1 cellular context compared by ENCODE assay signal in the genomic region with DNA sequence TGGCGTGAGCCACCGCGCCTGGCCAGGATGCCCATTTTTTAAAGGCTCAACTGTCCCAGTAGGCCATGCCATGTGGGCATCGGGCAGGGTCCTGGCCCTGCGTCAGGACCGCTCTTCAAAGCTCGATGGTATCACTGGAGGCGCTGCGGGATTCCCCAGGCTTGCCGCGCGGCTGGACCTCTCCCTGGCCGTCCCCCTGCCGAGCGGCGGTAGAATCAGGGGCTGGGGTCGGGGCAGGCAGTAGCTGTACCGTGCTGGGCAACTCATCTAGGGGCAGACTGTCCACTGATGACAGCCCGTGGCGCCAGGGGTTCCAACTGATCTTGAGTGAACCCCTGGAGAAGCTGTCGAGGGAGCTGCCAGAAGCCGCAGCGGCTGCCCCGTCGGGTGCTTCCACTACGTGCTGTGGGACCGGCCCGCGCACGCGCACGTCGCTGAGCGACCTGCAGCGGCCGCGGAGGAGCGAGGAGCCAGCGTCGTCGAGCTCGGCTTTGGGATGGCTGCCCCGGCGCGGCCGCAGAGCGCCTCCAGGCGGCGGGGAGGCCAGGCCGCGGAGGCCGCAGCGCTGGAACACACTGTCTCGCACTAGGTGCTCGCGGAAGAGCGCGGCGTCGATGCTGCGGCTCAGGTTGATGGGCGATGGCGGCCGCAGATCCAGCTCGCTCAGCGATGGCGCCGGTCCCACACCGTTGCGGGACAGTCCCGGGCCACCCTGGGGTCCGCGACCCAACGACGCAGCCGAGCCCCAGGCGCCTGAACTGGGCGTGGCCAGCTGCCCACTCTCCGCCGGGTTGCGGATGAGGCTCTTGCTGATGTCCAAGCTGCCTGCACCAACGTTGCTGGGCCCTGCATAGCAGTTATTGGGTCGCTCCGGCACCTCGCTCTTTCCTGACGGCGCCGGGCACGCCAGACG.
TF ChIP-seq lines count a peak whose summit lies in the region.

No MANE protein-coding gene starts in this region.

TF ChIP-seq in HepG2, 621 proteins besides CTCF, POLR2A, EP300 and RAD21 (continued from another document and continues in another):
- TF ChIP-seq, protein P1, sequence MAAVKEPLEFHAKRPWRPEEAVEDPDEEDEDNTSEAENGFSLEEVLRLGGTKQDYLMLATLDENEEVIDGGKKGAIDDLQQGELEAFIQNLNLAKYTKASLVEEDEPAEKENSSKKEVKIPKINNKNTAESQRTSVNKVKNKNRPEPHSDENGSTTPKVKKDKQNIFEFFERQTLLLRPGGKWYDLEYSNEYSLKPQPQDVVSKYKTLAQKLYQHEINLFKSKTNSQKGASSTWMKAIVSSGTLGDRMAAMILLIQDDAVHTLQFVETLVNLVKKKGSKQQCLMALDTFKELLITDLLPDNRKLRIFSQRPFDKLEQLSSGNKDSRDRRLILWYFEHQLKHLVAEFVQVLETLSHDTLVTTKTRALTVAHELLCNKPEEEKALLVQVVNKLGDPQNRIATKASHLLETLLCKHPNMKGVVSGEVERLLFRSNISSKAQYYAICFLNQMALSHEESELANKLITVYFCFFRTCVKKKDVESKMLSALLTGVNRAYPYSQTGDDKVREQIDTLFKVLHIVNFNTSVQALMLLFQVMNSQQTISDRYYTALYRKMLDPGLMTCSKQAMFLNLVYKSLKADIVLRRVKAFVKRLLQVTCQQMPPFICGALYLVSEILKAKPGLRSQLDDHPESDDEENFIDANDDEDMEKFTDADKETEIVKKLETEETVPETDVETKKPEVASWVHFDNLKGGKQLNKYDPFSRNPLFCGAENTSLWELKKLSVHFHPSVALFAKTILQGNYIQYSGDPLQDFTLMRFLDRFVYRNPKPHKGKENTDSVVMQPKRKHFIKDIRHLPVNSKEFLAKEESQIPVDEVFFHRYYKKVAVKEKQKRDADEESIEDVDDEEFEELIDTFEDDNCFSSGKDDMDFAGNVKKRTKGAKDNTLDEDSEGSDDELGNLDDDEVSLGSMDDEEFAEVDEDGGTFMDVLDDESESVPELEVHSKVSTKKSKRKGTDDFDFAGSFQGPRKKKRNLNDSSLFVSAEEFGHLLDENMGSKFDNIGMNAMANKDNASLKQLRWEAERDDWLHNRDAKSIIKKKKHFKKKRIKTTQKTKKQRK (IDR thresholded peaks at IDR 0.05; ENCODE audit: low read length) = no peak
- TF ChIP-seq, protein P2, sequence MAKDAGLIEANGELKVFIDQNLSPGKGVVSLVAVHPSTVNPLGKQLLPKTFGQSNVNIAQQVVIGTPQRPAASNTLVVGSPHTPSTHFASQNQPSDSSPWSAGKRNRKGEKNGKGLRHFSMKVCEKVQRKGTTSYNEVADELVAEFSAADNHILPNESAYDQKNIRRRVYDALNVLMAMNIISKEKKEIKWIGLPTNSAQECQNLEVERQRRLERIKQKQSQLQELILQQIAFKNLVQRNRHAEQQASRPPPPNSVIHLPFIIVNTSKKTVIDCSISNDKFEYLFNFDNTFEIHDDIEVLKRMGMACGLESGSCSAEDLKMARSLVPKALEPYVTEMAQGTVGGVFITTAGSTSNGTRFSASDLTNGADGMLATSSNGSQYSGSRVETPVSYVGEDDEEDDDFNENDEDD (CRISPR knock-in tag; IDR thresholded peaks at IDR 0.05; ENCODE audit: borderline replicate concordance) = peak; percentile 76; the same call in 1 of the 2 replicates
- peak; percentile 79; the same call in 1 of the 2 replicates for TF ChIP-seq POGZ (CRISPR knock-in tag; IDR thresholded peaks at IDR 0.05)
- TF ChIP-seq MTF1 (CRISPR knock-in tag; IDR thresholded peaks at IDR 0.05) = no peak
- no peak for TF ChIP-seq SOX6 (IDR thresholded peaks at IDR 0.05)
- TF ChIP-seq SOX6 (CRISPR knock-in tag; IDR thresholded peaks at IDR 0.05) = 0 out of 2 replicates have a peak, but pooled peaks have one; percentile 0
- peak; percentile 67; the same call in 1 of the 2 replicates for TF ChIP-seq SAP130 (CRISPR knock-in tag; IDR thresholded peaks at IDR 0.05; ENCODE audit: low read depth)
- TF ChIP-seq, protein P3, sequence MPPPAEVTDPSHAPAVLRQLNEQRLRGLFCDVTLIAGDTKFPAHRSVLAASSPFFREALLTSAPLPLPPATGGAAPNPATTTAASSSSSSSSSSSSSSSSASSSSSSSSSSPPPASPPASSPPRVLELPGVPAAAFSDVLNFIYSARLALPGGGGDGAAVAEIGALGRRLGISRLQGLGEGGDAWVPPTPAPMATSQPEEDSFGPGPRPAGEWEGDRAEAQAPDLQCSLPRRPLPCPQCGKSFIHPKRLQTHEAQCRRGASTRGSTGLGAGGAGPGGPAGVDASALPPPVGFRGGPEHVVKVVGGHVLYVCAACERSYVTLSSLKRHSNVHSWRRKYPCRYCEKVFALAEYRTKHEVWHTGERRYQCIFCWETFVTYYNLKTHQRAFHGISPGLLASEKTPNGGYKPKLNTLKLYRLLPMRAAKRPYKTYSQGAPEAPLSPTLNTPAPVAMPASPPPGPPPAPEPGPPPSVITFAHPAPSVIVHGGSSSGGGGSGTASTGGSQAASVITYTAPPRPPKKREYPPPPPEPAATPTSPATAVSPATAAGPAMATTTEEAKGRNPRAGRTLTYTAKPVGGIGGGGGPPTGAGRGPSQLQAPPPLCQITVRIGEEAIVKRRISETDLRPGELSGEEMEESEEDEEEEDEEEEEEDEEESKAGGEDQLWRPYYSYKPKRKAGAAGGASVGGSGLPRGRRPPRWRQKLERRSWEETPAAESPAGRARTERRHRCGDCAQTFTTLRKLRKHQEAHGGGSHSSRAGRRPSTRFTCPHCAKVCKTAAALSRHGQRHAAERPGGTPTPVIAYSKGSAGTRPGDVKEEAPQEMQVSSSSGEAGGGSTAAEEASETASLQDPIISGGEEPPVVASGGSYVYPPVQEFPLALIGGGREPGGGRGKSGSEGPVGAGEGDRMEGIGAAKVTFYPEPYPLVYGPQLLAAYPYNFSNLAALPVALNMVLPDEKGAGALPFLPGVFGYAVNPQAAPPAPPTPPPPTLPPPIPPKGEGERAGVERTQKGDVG (CRISPR knock-in tag; IDR thresholded peaks at IDR 0.05; ENCODE audit: borderline replicate concordance) = no peak
- peak; percentile 51; the same call in 1 of the 2 replicates for TF ChIP-seq RXRB (CRISPR knock-in tag; IDR thresholded peaks at IDR 0.05; ENCODE audit: borderline replicate concordance)
- no peak for TF ChIP-seq ZNF484 (CRISPR knock-in tag; IDR thresholded peaks at IDR 0.05; ENCODE audit: borderline replicate concordance, low read depth)
- TF ChIP-seq GABPB1 (CRISPR knock-in tag; IDR thresholded peaks at IDR 0.05) = peak; percentile 80
- TF ChIP-seq ZNF883 (CRISPR knock-in tag; IDR thresholded peaks at IDR 0.05; ENCODE audit: not compliant biosample characterization) = peak; percentile 60
- no peak for TF ChIP-seq CREB1 (IDR thresholded peaks at IDR 0.05)
- TF ChIP-seq CREB1 (CRISPR knock-in tag; IDR thresholded peaks at IDR 0.05) = no peak
- TF ChIP-seq GATAD1 (CRISPR knock-in tag; IDR thresholded peaks at IDR 0.05) = peak; percentile 84
- TF ChIP-seq ELF3 (CRISPR knock-in tag; IDR thresholded peaks at IDR 0.05) = peak; percentile 59
- TF ChIP-seq, protein P4, sequence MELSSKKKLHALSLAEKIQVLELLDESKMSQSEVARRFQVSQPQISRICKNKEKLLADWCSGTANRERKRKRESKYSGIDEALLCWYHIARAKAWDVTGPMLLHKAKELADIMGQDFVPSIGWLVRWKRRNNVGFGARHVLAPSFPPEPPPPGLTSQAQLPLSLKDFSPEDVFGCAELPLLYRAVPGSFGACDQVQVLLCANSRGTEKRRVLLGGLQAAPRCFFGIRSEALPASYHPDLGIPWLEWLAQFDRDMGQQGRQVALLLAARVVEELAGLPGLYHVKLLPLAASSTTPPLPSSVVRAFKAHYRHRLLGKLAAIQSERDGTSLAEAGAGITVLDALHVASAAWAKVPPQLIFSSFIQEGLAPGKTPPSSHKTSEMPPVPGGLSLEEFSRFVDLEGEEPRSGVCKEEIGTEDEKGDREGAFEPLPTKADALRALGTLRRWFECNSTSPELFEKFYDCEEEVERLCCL (CRISPR knock-in tag; IDR thresholded peaks at IDR 0.05; ENCODE audit: borderline replicate concordance) = no peak
- TF ChIP-seq POLR2AphosphoS2 (IDR thresholded peaks at IDR 0.05; ENCODE audit: low read depth, low read length) = no peak
- TF ChIP-seq HES4 (CRISPR knock-in tag; IDR thresholded peaks at IDR 0.05; ENCODE audit: borderline replicate concordance) = peak; percentile 67; the same call in 1 of the 2 replicates
- TF ChIP-seq, protein P5, sequence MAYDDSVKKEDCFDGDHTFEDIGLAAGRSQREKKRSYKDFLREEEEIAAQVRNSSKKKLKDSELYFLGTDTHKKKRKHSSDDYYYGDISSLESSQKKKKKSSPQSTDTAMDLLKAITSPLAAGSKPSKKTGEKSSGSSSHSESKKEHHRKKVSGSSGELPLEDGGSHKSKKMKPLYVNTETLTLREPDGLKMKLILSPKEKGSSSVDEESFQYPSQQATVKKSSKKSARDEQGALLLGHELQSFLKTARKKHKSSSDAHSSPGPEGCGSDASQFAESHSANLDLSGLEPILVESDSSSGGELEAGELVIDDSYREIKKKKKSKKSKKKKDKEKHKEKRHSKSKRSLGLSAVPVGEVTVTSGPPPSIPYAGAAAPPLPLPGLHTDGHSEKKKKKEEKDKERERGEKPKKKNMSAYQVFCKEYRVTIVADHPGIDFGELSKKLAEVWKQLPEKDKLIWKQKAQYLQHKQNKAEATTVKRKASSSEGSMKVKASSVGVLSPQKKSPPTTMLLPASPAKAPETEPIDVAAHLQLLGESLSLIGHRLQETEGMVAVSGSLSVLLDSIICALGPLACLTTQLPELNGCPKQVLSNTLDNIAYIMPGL (CRISPR knock-in tag; IDR thresholded peaks at IDR 0.05; ENCODE audit: borderline replicate concordance in 1 of 2, low read depth in 1 of 2) = peak; percentile 93 to 97
- peak; percentile 22; the same call in 1 of the 2 replicates for TF ChIP-seq ZNF782 (CRISPR knock-in tag; IDR thresholded peaks at IDR 0.05; ENCODE audit: borderline replicate concordance)
- TF ChIP-seq, protein P6, sequence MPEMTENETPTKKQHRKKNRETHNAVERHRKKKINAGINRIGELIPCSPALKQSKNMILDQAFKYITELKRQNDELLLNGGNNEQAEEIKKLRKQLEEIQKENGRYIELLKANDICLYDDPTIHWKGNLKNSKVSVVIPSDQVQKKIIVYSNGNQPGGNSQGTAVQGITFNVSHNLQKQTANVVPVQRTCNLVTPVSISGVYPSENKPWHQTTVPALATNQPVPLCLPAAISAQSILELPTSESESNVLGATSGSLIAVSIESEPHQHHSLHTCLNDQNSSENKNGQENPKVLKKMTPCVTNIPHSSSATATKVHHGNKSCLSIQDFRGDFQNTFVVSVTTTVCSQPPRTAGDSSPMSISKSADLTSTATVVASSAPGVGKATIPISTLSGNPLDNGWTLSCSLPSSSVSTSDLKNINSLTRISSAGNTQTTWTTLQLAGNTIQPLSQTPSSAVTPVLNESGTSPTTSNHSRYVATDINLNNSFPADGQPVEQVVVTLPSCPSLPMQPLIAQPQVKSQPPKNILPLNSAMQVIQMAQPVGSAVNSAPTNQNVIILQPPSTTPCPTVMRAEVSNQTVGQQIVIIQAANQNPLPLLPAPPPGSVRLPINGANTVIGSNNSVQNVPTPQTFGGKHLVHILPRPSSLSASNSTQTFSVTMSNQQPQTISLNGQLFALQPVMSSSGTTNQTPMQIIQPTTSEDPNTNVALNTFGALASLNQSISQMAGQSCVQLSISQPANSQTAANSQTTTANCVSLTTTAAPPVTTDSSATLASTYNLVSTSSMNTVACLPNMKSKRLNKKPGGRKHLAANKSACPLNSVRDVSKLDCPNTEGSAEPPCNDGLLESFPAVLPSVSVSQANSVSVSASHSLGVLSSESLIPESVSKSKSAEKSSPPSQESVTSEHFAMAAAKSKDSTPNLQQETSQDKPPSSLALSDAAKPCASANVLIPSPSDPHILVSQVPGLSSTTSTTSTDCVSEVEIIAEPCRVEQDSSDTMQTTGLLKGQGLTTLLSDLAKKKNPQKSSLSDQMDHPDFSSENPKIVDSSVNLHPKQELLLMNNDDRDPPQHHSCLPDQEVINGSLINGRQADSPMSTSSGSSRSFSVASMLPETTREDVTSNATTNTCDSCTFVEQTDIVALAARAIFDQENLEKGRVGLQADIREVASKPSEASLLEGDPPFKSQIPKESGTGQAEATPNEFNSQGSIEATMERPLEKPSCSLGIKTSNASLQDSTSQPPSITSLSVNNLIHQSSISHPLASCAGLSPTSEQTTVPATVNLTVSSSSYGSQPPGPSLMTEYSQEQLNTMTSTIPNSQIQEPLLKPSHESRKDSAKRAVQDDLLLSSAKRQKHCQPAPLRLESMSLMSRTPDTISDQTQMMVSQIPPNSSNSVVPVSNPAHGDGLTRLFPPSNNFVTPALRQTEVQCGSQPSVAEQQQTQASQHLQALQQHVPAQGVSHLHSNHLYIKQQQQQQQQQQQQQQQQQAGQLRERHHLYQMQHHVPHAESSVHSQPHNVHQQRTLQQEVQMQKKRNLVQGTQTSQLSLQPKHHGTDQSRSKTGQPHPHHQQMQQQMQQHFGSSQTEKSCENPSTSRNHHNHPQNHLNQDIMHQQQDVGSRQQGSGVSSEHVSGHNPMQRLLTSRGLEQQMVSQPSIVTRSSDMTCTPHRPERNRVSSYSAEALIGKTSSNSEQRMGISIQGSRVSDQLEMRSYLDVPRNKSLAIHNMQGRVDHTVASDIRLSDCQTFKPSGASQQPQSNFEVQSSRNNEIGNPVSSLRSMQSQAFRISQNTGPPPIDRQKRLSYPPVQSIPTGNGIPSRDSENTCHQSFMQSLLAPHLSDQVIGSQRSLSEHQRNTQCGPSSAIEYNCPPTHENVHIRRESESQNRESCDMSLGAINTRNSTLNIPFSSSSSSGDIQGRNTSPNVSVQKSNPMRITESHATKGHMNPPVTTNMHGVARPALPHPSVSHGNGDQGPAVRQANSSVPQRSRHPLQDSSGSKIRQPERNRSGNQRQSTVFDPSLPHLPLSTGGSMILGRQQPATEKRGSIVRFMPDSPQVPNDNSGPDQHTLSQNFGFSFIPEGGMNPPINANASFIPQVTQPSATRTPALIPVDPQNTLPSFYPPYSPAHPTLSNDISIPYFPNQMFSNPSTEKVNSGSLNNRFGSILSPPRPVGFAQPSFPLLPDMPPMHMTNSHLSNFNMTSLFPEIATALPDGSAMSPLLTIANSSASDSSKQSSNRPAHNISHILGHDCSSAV (CRISPR knock-in tag; IDR thresholded peaks at IDR 0.05; ENCODE audit: borderline replicate concordance) = no peak
- TF ChIP-seq ZNF75D (CRISPR knock-in tag; IDR thresholded peaks at IDR 0.05; ENCODE audit: borderline replicate concordance) = no peak
- TF ChIP-seq HNRNPUL1 (IDR thresholded peaks at IDR 0.05; ENCODE audit: low read depth, low read length) = 0 out of 2 replicates have a peak, but pooled peaks have one; percentile 16
- TF ChIP-seq HDAC2 (CRISPR knock-in tag; IDR thresholded peaks at IDR 0.05) = peak; percentile 36; the same call in 1 of the 2 replicates
- peak; percentile 87 for TF ChIP-seq ZFY (CRISPR knock-in tag; IDR thresholded peaks at IDR 0.05)
- TF ChIP-seq ZNF549 (CRISPR knock-in tag; IDR thresholded peaks at IDR 0.05) = peak; percentile 55; the same call in 1 of the 2 replicates
- TF ChIP-seq, protein P7, sequence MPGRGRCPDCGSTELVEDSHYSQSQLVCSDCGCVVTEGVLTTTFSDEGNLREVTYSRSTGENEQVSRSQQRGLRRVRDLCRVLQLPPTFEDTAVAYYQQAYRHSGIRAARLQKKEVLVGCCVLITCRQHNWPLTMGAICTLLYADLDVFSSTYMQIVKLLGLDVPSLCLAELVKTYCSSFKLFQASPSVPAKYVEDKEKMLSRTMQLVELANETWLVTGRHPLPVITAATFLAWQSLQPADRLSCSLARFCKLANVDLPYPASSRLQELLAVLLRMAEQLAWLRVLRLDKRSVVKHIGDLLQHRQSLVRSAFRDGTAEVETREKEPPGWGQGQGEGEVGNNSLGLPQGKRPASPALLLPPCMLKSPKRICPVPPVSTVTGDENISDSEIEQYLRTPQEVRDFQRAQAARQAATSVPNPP (CRISPR knock-in tag; IDR thresholded peaks at IDR 0.05) = no peak; the same call in 1 of the 2 replicates
- peak; percentile 88; the same call in 1 of the 2 replicates for TF ChIP-seq ZSCAN20 (CRISPR knock-in tag; IDR thresholded peaks at IDR 0.05; ENCODE audit: borderline replicate concordance)
